ENCODE assay signal across 16 cellular contexts in the genomic region with DNA sequence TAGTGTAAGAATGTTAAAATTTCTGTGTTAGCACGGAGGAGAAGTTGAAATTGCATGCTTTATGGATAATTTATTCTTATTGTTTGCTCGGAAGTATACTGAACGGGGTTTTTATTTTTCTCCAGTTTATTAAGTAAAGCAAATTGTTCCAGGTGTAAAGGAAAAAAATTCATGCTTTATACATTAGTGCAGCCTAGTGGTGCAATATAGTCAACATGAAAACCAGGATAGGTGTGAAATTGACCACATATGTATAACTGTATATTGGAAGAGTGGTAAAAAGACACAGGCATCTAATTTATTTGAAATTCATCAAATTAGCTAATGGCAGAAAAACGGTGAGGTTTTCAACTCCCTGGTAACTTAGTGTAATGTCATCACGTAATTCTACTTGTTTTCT. TPM values are rescaled to one million over a fixed set of nuclear protein-coding genes. Genes with fewer than 3 reads are reported as not detected.
DNase-seq lines count a peak whose midpoint lies in the region; TF ChIP-seq lines count a peak whose summit lies in the region.
"Had no signal": no experiment of that assay in that cellular context is flagged by ENCODE, and none has a peak within 500 bp of the region (broad histone marks: within the 10 kb centered on the region; RNA-seq: fewer than 3 reads in every experiment).

No MANE protein-coding gene starts in this region.

- no peaks in the 10 kb centered on the region for H3K36me3 ChIP-seq in spleen
- H3K36me3 ChIP-seq: Peyer's patch had no signal

- H3K9me3 ChIP-seq in spleen: no peaks in the 10 kb centered on the region
- H3K9me3 ChIP-seq: Caco-2, Peyer's patch had no signal

- no peak overlapping the region for H3K4me3 ChIP-seq in LNCaP clone FGC (ENCODE audit: low read depth, low read length)
- H3K4me3 ChIP-seq in epithelial cell of proximal tubule (ENCODE audit: low read depth, low read length): no peak overlapping the region
- H3K4me3 ChIP-seq in spleen: no peak overlapping the region
- H3K4me3 ChIP-seq: Peyer's patch had no signal

- DNase-seq in NCI-H146 (lab: John Stamatoyannopoulos, UW) (peak; percentile 5), NCI-H146 treated with DMSO at 0.1 percent for 48 hours (lab: John Stamatoyannopoulos, UW; ENCODE audit: unreplicated experiment) (no peak), LNCaP clone FGC (ENCODE audit: low read depth) (no peak), OCI-M1 (lab: John Stamatoyannopoulos, UW) (peak; percentile 2), epithelial cell of proximal tubule (ENCODE audit: low read depth) (no peak), amniotic stem cell (lab: John Stamatoyannopoulos, UW) (no peak), spleen (no peak), hepatic stellate cell (ENCODE audit: low spot score) (no peak)
- DNase-seq: Caco-2, GF-D8, NCI-H187 treated with DMSO at 0.1 percent for 48 hours, Peyer's patch, SHP77, T-helper 17 cell had no signal

- TF ChIP-seq CTCF in LNCaP clone FGC (IDR thresholded peaks at IDR 0.05; ENCODE audit: control insufficient read depth, extremely low read depth, insufficient read depth): peak; percentile 29
- TF ChIP-seq CTCF in epithelial cell of proximal tubule (conservative IDR thresholded peaks at IDR 0.05; ENCODE audit: low read depth, low read length): peak; percentile 22
- TF ChIP-seq CTCF in spleen (IDR thresholded peaks at IDR 0.05 in 8 of 11, conservative IDR thresholded peaks at IDR 0.05 in 3 of 11): no peak

- WGBS in spleen, 5 donors: 51 to 76% (median 62%) methylated on average over 5 of the region's 5 CpGs

- H3K27me3 ChIP-seq in spleen (replicated peaks in 1 of 7): peaks cover 0 to 27% (median 0%) of the 10 kb centered on the region in 7 donors
- H3K27me3 ChIP-seq: Peyer's patch had no signal

- intact Hi-C loops in spleen (cut with DNase I; ENCODE audit: low total_unique reads): no loop called here

- no peak for TF ChIP-seq POLR2A in spleen (IDR thresholded peaks at IDR 0.05)

- no peak overlapping the region for H3K27ac ChIP-seq in spleen
- H3K27ac ChIP-seq: Peyer's patch had no signal

- no peaks in the 10 kb centered on the region for H3K4me1 ChIP-seq in spleen
- H3K4me1 ChIP-seq: Caco-2, Peyer's patch had no signal

RNA-seq across cellular contexts. Expression of a gene that starts 1.0 kb away (rescaled TPM):
- total RNA-seq in epithelial cell of proximal tubule (not detected in 2 replicates), spleen (not detected)
- polyA plus RNA-seq in spleen: not detected
- total RNA-seq: Caco-2, H1, Peyer's patch, T-helper 17 cell had no signal
- polyA plus RNA-seq: CD14-positive monocyte, H1 had no signal

RNA-seq across cellular contexts. Expression of a gene that starts 8.7 kb away (rescaled TPM):
- total RNA-seq in epithelial cell of proximal tubule (37.0 and 48.1 TPM in 2 replicates), spleen (10 to 100 TPM; 21.4 to 40.5 (median 27.1) TPM)
- polyA plus RNA-seq in spleen: 10 to 100 TPM; 15.8 to 31.1 (median 20.3) TPM

RNA-seq across cellular contexts. Expression of a gene that starts 43.3 kb away (rescaled TPM):
- total RNA-seq in epithelial cell of proximal tubule (7.8 and 10.0 TPM in 2 replicates), spleen (not detected)
- polyA plus RNA-seq in spleen: not detected
- total RNA-seq: H1, Peyer's patch, T-helper 17 cell had no signal
- polyA plus RNA-seq: CD14-positive monocyte, H1 had no signal

Comparison
In these comparisons a context has a peak if more than half of its experiments do, and no peak if none do; other contexts are left out.
1. DNase-seq: peak in NCI-H146 (single experiment) and OCI-M1 (single experiment); none in NCI-H146 treated with DMSO at 0.1 percent for 48 hours (single experiment), LNCaP clone FGC (single experiment), epithelial cell of proximal tubule (single experiment), amniotic stem cell (single experiment), spleen (single experiment) and hepatic stellate cell (single experiment).
2. CTCF ChIP-seq: peak in LNCaP clone FGC (single experiment) and epithelial cell of proximal tubule (single experiment); none in spleen (0 of 11).